In the genomic region with DNA sequence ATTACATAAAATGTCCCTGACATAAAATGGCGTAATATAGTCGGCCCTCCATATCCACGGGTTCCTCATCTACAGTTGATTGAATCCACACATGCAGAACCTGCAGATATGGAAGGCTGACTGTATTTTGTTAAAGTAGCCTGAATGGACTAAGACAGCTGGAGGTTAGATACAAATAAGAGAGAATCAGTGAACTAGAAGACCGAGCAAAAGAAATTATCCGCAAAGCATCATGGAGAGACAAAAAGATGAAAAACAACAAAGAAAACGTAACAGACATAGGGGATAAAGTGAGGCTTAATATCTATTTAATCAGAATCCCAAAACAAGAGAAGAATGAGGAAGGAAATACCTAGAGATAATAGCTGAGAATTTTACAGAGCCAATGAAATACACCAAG, we compare ENCODE assay signal across 1 cellular context.
A peak's percentile ranks its signal among the peaks of the same experiment; 100 is the strongest.
TF ChIP-seq lines count a peak whose summit lies in the region.

No MANE protein-coding gene starts in this region.

TF ChIP-seq in GM12878, 131 proteins besides CTCF, POLR2A, EP300 and RAD21:
- TF ChIP-seq EED (IDR thresholded peaks at IDR 0.05; ENCODE audit: low read depth) (no peak), RELA (IDR thresholded peaks at IDR 0.05; ENCODE audit: borderline replicate concordance, partially characterized antibody) (no peak), EZH2 (IDR thresholded peaks at IDR 0.05; ENCODE audit: borderline replicate concordance, control insufficient read depth, low read depth, low read length) (no peak), ZNF274 (IDR thresholded peaks at IDR 0.05; ENCODE audit: insufficient read depth, insufficient read length) (no peak), CHD4 (IDR thresholded peaks at IDR 0.05) (no peak), STAT3 (IDR thresholded peaks at IDR 0.05; ENCODE audit: low read depth, low read length) (no peak)
- TF ChIP-seq, protein P1, sequence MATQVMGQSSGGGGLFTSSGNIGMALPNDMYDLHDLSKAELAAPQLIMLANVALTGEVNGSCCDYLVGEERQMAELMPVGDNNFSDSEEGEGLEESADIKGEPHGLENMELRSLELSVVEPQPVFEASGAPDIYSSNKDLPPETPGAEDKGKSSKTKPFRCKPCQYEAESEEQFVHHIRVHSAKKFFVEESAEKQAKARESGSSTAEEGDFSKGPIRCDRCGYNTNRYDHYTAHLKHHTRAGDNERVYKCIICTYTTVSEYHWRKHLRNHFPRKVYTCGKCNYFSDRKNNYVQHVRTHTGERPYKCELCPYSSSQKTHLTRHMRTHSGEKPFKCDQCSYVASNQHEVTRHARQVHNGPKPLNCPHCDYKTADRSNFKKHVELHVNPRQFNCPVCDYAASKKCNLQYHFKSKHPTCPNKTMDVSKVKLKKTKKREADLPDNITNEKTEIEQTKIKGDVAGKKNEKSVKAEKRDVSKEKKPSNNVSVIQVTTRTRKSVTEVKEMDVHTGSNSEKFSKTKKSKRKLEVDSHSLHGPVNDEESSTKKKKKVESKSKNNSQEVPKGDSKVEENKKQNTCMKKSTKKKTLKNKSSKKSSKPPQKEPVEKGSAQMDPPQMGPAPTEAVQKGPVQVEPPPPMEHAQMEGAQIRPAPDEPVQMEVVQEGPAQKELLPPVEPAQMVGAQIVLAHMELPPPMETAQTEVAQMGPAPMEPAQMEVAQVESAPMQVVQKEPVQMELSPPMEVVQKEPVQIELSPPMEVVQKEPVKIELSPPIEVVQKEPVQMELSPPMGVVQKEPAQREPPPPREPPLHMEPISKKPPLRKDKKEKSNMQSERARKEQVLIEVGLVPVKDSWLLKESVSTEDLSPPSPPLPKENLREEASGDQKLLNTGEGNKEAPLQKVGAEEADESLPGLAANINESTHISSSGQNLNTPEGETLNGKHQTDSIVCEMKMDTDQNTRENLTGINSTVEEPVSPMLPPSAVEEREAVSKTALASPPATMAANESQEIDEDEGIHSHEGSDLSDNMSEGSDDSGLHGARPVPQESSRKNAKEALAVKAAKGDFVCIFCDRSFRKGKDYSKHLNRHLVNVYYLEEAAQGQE (IDR thresholded peaks at IDR 0.05; ENCODE audit: low read depth, low read length), result no peak
- TF ChIP-seq, protein P2, sequence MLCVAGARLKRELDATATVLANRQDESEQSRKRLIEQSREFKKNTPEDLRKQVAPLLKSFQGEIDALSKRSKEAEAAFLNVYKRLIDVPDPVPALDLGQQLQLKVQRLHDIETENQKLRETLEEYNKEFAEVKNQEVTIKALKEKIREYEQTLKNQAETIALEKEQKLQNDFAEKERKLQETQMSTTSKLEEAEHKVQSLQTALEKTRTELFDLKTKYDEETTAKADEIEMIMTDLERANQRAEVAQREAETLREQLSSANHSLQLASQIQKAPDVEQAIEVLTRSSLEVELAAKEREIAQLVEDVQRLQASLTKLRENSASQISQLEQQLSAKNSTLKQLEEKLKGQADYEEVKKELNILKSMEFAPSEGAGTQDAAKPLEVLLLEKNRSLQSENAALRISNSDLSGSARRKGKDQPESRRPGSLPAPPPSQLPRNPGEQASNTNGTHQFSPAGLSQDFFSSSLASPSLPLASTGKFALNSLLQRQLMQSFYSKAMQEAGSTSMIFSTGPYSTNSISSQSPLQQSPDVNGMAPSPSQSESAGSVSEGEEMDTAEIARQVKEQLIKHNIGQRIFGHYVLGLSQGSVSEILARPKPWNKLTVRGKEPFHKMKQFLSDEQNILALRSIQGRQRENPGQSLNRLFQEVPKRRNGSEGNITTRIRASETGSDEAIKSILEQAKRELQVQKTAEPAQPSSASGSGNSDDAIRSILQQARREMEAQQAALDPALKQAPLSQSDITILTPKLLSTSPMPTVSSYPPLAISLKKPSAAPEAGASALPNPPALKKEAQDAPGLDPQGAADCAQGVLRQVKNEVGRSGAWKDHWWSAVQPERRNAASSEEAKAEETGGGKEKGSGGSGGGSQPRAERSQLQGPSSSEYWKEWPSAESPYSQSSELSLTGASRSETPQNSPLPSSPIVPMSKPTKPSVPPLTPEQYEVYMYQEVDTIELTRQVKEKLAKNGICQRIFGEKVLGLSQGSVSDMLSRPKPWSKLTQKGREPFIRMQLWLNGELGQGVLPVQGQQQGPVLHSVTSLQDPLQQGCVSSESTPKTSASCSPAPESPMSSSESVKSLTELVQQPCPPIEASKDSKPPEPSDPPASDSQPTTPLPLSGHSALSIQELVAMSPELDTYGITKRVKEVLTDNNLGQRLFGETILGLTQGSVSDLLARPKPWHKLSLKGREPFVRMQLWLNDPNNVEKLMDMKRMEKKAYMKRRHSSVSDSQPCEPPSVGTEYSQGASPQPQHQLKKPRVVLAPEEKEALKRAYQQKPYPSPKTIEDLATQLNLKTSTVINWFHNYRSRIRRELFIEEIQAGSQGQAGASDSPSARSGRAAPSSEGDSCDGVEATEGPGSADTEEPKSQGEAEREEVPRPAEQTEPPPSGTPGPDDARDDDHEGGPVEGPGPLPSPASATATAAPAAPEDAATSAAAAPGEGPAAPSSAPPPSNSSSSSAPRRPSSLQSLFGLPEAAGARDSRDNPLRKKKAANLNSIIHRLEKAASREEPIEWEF (IDR thresholded peaks at IDR 0.05; ENCODE audit: insufficient replicate concordance, low read depth, low read length), result no peak
- TF ChIP-seq, protein P3, sequence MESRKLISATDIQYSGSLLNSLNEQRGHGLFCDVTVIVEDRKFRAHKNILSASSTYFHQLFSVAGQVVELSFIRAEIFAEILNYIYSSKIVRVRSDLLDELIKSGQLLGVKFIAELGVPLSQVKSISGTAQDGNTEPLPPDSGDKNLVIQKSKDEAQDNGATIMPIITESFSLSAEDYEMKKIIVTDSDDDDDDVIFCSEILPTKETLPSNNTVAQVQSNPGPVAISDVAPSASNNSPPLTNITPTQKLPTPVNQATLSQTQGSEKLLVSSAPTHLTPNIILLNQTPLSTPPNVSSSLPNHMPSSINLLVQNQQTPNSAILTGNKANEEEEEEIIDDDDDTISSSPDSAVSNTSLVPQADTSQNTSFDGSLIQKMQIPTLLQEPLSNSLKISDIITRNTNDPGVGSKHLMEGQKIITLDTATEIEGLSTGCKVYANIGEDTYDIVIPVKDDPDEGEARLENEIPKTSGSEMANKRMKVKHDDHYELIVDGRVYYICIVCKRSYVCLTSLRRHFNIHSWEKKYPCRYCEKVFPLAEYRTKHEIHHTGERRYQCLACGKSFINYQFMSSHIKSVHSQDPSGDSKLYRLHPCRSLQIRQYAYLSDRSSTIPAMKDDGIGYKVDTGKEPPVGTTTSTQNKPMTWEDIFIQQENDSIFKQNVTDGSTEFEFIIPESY (IDR thresholded peaks at IDR 0.05), result peak; percentile 31; the same call in 1 of the 2 replicates
